ENCODE assay signal across 1 cellular context in the genomic region with DNA sequence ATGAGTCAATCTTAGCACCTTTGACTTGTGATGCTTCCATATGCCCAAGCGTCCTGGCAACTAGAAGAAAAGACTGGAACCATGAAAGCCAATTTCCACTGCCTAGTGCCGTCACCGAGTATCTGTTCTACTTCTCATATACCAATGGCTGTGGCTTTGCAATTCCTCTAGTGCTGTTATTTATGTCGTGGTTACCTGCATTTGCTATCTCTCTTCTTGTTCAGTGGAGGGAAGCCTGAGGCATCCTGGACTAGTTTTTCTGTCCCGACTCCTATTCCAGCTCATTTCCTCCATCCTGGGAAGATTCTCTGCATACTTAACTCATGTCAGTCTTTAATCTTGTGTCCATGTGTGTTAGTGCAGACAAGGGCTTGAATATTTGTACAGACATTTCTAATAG.
TF ChIP-seq lines count a peak whose summit lies in the region.

No MANE protein-coding gene starts in this region.

TF ChIP-seq in GM23338, 12 proteins besides CTCF, POLR2A, EP300 and RAD21 (continued from another document):
- no peak for TF ChIP-seq ZNF462 (CRISPR knock-in tag; IDR thresholded peaks at IDR 0.05)
- no peak for TF ChIP-seq CREB1 (CRISPR knock-in tag; IDR thresholded peaks at IDR 0.05; ENCODE audit: low read depth)
- no peak for TF ChIP-seq POLR2AphosphoS5 (IDR thresholded peaks at IDR 0.05; ENCODE audit: low read depth)
- no peak for TF ChIP-seq EZH2phosphoT487 (IDR thresholded peaks at IDR 0.05; ENCODE audit: unreplicated experiment)
- TF ChIP-seq ETS1 (IDR thresholded peaks at IDR 0.05): no peak
- no peak for TF ChIP-seq STAT1 (IDR thresholded peaks at IDR 0.05; ENCODE audit: unreplicated experiment)
- TF ChIP-seq NANOG (IDR thresholded peaks at IDR 0.05; ENCODE audit: borderline replicate concordance): no peak
- no peak for TF ChIP-seq ZNF114 (CRISPR knock-in tag; IDR thresholded peaks at IDR 0.05)
- no peak for TF ChIP-seq ZNF331 (CRISPR knock-in tag; IDR thresholded peaks at IDR 0.05; ENCODE audit: low read depth)
